8 cellular contexts compared by ENCODE assay signal in the genomic region with DNA sequence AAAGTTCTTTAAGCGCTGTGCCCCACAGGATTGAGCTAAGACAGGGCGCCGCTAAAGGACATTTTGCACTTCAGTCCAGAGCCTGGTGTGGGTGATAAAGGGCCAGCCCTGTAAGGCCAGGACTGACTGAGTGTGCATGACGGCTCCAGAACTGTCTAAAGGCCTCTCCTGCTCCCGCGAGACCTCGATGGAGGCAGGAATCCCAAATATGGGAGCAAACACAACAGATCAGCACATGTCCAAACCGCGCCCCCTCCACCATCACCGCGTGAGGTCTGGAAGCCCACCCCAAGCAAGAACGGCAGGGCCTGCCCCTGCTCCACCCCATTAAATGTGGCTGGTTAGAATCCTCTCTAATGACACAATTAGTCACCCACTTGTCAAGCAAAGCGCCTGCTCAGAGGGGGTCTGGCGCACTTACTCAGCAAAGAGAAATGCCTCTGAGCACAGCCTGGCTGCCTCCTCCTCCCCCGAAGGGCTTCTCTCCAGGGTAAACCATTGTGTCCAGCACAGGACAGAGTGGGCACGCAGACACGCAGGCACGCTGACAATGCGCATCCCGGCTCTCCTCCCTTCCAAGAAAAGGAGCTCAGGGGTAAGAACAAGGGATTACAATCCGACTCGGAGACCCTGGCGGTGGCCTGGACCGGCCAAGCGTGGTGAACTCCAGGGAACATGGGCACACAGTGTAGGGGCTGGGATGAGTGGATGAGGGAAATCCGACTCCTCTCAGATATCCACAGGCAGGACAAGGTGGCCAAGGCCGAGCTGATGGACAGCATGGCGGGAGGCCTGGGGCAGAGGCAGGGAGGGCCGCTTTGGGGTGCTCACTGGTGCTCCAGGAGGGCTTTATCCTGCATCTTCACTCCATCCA. TPM values are rescaled to one million over a fixed set of nuclear protein-coding genes. Genes with fewer than 3 reads are reported as not detected.
DNase-seq lines count a peak whose midpoint lies in the region; ATAC-seq and TF ChIP-seq lines count a peak whose summit lies in the region.

No MANE protein-coding gene starts in this region.

- CTCF ChIA-PET in activated CD4-positive, alpha-beta T cell treated with anti-CD3 and anti-CD28 coated beads, Interleukin-2, amount 10 ng/mL, durations not matched to agents 7 days and 5 days (lab: Charles Lee), result interaction anchor here (1.4 to 1.8 kb wide), 2 partner anchors 16 to 186 kb away, joined by 3 to 4 read pairs; no protein-coding TSS in a partner anchor
- CTCF ChIA-PET in WTC11 (lab: Charles Lee), result interaction anchor here (0.5 to 4.2 kb wide), 20 partner anchors 8 to 186 kb away, joined by 3 to 52 read pairs (median 5); a partner anchor contains a TSS

- peaks cover 2% of the 10 kb centered on the region for H3K9me3 ChIP-seq in neuron (ENCODE audit: low read length)

- peak overlapping the region; percentile 56 to 75 for H3K4me3 ChIP-seq in foreskin fibroblast (ENCODE audit: low read depth in 1 of 2, low read length in 2 of 2)
- peak overlapping the region; percentile 83 for H3K4me3 ChIP-seq in neuron (ENCODE audit: low read length)

- peak overlapping the region; percentile 36 for H3K27ac Mint-ChIP-seq in activated CD4-positive, alpha-beta T cell treated with anti-CD3 and anti-CD28 coated beads, Interleukin-2, amount 10 ng/mL, durations not matched to agents 7 days and 5 days
- no peak overlapping the region for H3K27ac Mint-ChIP-seq in WTC11

- peak overlapping the region; percentile 74 for H2AFZ ChIP-seq in neuron (ENCODE audit: low read depth, low read length)

- no peaks in the 10 kb centered on the region for H3K27me3 ChIP-seq in neuron (ENCODE audit: insufficient read depth, low read length)

- H3K4me1 Mint-ChIP-seq in activated CD4-positive, alpha-beta T cell treated with anti-CD3 and anti-CD28 coated beads, Interleukin-2, amount 10 ng/mL, durations not matched to agents 7 days and 5 days, result peaks cover 33% of the 10 kb centered on the region
- H3K4me1 Mint-ChIP-seq in WTC11, result peaks cover 34% of the 10 kb centered on the region

- ATAC-seq in WTC11 (no peak), HG02763 (IDR thresholded peaks at IDR 0.05; ENCODE audit: unreplicated experiment) (no peak), GM19324 (IDR thresholded peaks at IDR 0.05; ENCODE audit: low FRiP score, unreplicated experiment) (no peak)

- H3K9me3 Mint-ChIP-seq in activated CD4-positive, alpha-beta T cell treated with anti-CD3 and anti-CD28 coated beads, Interleukin-2, amount 10 ng/mL, durations not matched to agents 7 days and 5 days, result no peaks in the 10 kb centered on the region
- H3K9me3 Mint-ChIP-seq in WTC11, result no peaks in the 10 kb centered on the region

- H3K4me1 ChIP-seq in neuron (ENCODE audit: insufficient read depth, low read length), result peaks cover 30% of the 10 kb centered on the region

- no peak for DNase-seq in activated CD4-positive, alpha-beta T cell treated with anti-CD3 and anti-CD28 coated beads, Interleukin-2, amount 10 ng/mL, durations not matched to agents 7 days and 5 days
- DNase-seq in activated CD4-positive, alpha-beta T cell treated with anti-CD3 and anti-CD28 coated beads for 1 hour, result no peak
- DNase-seq in WTC11 (ENCODE audit: low spot score) (no peak), foreskin fibroblast (peak; percentile 95 to 96)
- no peak for DNase-seq in effector CD4-positive, alpha-beta T cell

- peaks cover 9% of the 10 kb centered on the region for H3K36me3 Mint-ChIP-seq in activated CD4-positive, alpha-beta T cell treated with anti-CD3 and anti-CD28 coated beads, Interleukin-2, amount 10 ng/mL, durations not matched to agents 7 days and 5 days (ENCODE audit: low read depth)
- H3K36me3 Mint-ChIP-seq in WTC11, result peaks cover 3% of the 10 kb centered on the region; the same call in 1 of the 2 replicates

- POLR2A ChIA-PET in activated CD4-positive, alpha-beta T cell treated with anti-CD3 and anti-CD28 coated beads, Interleukin-2, amount 10 ng/mL, durations not matched to agents 7 days and 5 days (lab: Charles Lee), result no interaction called here
- POLR2A ChIA-PET in WTC11 (lab: Charles Lee), result interaction anchor here (0.6 kb wide), 2 partner anchors 95 to 1267 kb away, joined by 5 to 6 read pairs; no protein-coding TSS in a partner anchor

- TF ChIP-seq CTCF in WTC11 (IDR thresholded peaks at IDR 0.05) (no peak), foreskin fibroblast (IDR thresholded peaks at IDR 0.05; ENCODE audit: low read depth, low read length) (no peak)

- H3K36me3 ChIP-seq in neuron (ENCODE audit: insufficient read depth, low read length), result no peaks in the 10 kb centered on the region

- H3K4me3 Mint-ChIP-seq in activated CD4-positive, alpha-beta T cell treated with anti-CD3 and anti-CD28 coated beads, Interleukin-2, amount 10 ng/mL, durations not matched to agents 7 days and 5 days, result peak overlapping the region; percentile 68
- H3K4me3 Mint-ChIP-seq in WTC11, result peak overlapping the region; percentile 74

- peaks cover 1% of the 10 kb centered on the region for H3K27me3 Mint-ChIP-seq in activated CD4-positive, alpha-beta T cell treated with anti-CD3 and anti-CD28 coated beads, Interleukin-2, amount 10 ng/mL, durations not matched to agents 7 days and 5 days
- peaks cover 15% of the 10 kb centered on the region for H3K27me3 Mint-ChIP-seq in WTC11 (ENCODE audit: low read depth)

TF ChIP-seq in WTC11, 78 proteins besides CTCF, POLR2A, EP300 and RAD21 (continues in another document):
- TF ChIP-seq KAT7 (CRISPR knock-in tag; IDR thresholded peaks at IDR 0.05; ENCODE audit: borderline replicate concordance) (no peak), SMAD3 (CRISPR knock-in tag; IDR thresholded peaks at IDR 0.05; ENCODE audit: borderline replicate concordance) (no peak), FOXJ3 (CRISPR knock-in tag; IDR thresholded peaks at IDR 0.05; ENCODE audit: borderline replicate concordance) (no peak), ZNF263 (CRISPR knock-in tag; IDR thresholded peaks at IDR 0.05; ENCODE audit: low read depth) (no peak), HMGA2 (CRISPR knock-in tag; IDR thresholded peaks at IDR 0.05) (no peak), FOXK1 (CRISPR knock-in tag; IDR thresholded peaks at IDR 0.05) (no peak), TCF7 (CRISPR knock-in tag; IDR thresholded peaks at IDR 0.05; ENCODE audit: low read depth) (no peak), SP1 (CRISPR knock-in tag; conservative IDR thresholded peaks at IDR 0.05) (no peak), ZBTB21 (CRISPR knock-in tag; IDR thresholded peaks at IDR 0.05; ENCODE audit: borderline replicate concordance) (no peak), TEAD1 (CRISPR knock-in tag; IDR thresholded peaks at IDR 0.05) (no peak), NR3C1 (CRISPR knock-in tag; conservative IDR thresholded peaks at IDR 0.05; ENCODE audit: low read depth) (no peak), ETV6 (CRISPR knock-in tag; IDR thresholded peaks at IDR 0.05) (no peak), SOX15 (CRISPR knock-in tag; IDR thresholded peaks at IDR 0.05) (no peak), ZNF423 (CRISPR knock-in tag; IDR thresholded peaks at IDR 0.05) (no peak)
- TF ChIP-seq, protein P1, sequence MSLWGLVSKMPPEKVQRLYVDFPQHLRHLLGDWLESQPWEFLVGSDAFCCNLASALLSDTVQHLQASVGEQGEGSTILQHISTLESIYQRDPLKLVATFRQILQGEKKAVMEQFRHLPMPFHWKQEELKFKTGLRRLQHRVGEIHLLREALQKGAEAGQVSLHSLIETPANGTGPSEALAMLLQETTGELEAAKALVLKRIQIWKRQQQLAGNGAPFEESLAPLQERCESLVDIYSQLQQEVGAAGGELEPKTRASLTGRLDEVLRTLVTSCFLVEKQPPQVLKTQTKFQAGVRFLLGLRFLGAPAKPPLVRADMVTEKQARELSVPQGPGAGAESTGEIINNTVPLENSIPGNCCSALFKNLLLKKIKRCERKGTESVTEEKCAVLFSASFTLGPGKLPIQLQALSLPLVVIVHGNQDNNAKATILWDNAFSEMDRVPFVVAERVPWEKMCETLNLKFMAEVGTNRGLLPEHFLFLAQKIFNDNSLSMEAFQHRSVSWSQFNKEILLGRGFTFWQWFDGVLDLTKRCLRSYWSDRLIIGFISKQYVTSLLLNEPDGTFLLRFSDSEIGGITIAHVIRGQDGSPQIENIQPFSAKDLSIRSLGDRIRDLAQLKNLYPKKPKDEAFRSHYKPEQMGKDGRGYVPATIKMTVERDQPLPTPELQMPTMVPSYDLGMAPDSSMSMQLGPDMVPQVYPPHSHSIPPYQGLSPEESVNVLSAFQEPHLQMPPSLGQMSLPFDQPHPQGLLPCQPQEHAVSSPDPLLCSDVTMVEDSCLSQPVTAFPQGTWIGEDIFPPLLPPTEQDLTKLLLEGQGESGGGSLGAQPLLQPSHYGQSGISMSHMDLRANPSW (CRISPR knock-in tag; conservative IDR thresholded peaks at IDR 0.05; ENCODE audit: low read depth), result no peak

RNA-seq across cellular contexts. Expression of a gene that starts 1.5 kb away (rescaled TPM):
- 10 to 100 TPM; 25.7 to 27.3 TPM for total RNA-seq in activated CD4-positive, alpha-beta T cell treated with anti-CD3 and anti-CD28 coated beads, Interleukin-2, amount 10 ng/mL, durations not matched to agents 7 days and 5 days
- total RNA-seq in WTC11 (2021), result 46.5 to 53.7 TPM (median 48.2 TPM) in 3 replicates

RNA-seq across cellular contexts. Expression of a gene that starts 17.1 kb away (rescaled TPM):
- total RNA-seq in activated CD4-positive, alpha-beta T cell treated with anti-CD3 and anti-CD28 coated beads, Interleukin-2, amount 10 ng/mL, durations not matched to agents 7 days and 5 days, result 10 to 100 TPM; 42.9 to 51.3 TPM
- total RNA-seq in WTC11 (2021), result 20.3 to 23.8 TPM (median 21.6 TPM) in 3 replicates

RNA-seq across cellular contexts. Expression of a gene that starts 17.3 kb away (rescaled TPM):
- 10 to 100 TPM; 33.0 to 35.7 TPM for total RNA-seq in activated CD4-positive, alpha-beta T cell treated with anti-CD3 and anti-CD28 coated beads, Interleukin-2, amount 10 ng/mL, durations not matched to agents 7 days and 5 days
- total RNA-seq in WTC11 (2021), result 43.3 to 48.5 TPM (median 48.3 TPM) in 3 replicates

RNA-seq across cellular contexts. Expression of a gene that starts 27.8 kb away (rescaled TPM):
- 100 to 1,000 TPM; 398 to 443 TPM for total RNA-seq in activated CD4-positive, alpha-beta T cell treated with anti-CD3 and anti-CD28 coated beads, Interleukin-2, amount 10 ng/mL, durations not matched to agents 7 days and 5 days
- 355 to 410 TPM (median 407 TPM) in 3 replicates for total RNA-seq in WTC11 (2021)

RNA-seq across cellular contexts. Expression of a gene that starts 28.6 kb away (rescaled TPM):
- total RNA-seq in activated CD4-positive, alpha-beta T cell treated with anti-CD3 and anti-CD28 coated beads, Interleukin-2, amount 10 ng/mL, durations not matched to agents 7 days and 5 days, result 10 to 100 TPM; 21.8 to 27.7 TPM
- total RNA-seq in WTC11 (2021), result 16.6 to 26.4 TPM (median 24.1 TPM) in 3 replicates

Comparison
In these comparisons a context has a peak if more than half of its experiments do, and no peak if none do; other contexts are left out.
1. DNase-seq: peak in foreskin fibroblast (2 of 2); none in activated CD4-positive, alpha-beta T cell treated with anti-CD3 and anti-CD28 coated beads, Interleukin-2, amount 10 ng/mL, durations not matched to agents 7 days and 5 days (single experiment), activated CD4-positive, alpha-beta T cell treated with anti-CD3 and anti-CD28 coated beads for 1 hour (single experiment), WTC11 (single experiment) and effector CD4-positive, alpha-beta T cell (single experiment).